Comparison of ENCODE assay signal across 24 cellular contexts in genomic region chr2:168272225-168272624, GRCh38. TPM values are rescaled to one million over a fixed set of nuclear protein-coding genes. Genes with fewer than 3 reads are reported as not detected.
DNase-seq lines count a peak whose midpoint lies in the region; TF ChIP-seq lines count a peak whose summit lies in the region.
"Had no signal": no experiment of that assay in that cellular context is flagged by ENCODE, and none has a peak within 500 bp of the region (broad histone marks: within the 10 kb centered on the region; RNA-seq: fewer than 3 reads in every experiment).

No MANE protein-coding gene starts in this region.

- H3K36me3 ChIP-seq in HEK293 (ENCODE audit: control insufficient read depth in 2 of 2, insufficient read depth in 1 of 2, low read length in 2 of 2) (no peaks in the 10 kb centered on the region), hepatocyte (replicated peaks; ENCODE audit: insufficient read depth, low read depth) (no peaks in the 10 kb centered on the region)
- H3K36me3 ChIP-seq: heart right ventricle, lower lobe of right lung, MG63, SJCRH30, stomach, transverse colon, WERI-Rb-1 had no signal

- TF ChIP-seq CTCF in Calu3 (IDR thresholded peaks at IDR 0.05; ENCODE audit: unreplicated experiment) (no peak), HEK293 (tag by site-specific recombination; IDR thresholded peaks at IDR 0.05) (no peak), hepatocyte (IDR thresholded peaks at IDR 0.05; ENCODE audit: poor library complexity) (no peak)

- H3K27me3 Mint-ChIP-seq in Calu3 (ENCODE audit: unreplicated experiment) = no peaks in the 10 kb centered on the region
- H3K27me3 Mint-ChIP-seq in activated naive CD4-positive, alpha-beta T cell treated with anti-CD3 and anti-CD28 coated beads for 36 hours (ENCODE audit: low read depth) = no peaks in the 10 kb centered on the region
- H3K27me3 Mint-ChIP-seq: dendritic cell treated with granulocyte-macrophage colony-stimulating factor and Interleukin-4, amounts not matched to agents 40 ng/mL and 50 ng/mL, for 4 days had no signal

- no peaks in the 10 kb centered on the region for H3K9me3 Mint-ChIP-seq in Calu3 (ENCODE audit: low read depth, unreplicated experiment)
- H3K9me3 Mint-ChIP-seq in activated naive CD4-positive, alpha-beta T cell treated with anti-CD3 and anti-CD28 coated beads for 36 hours = no peaks in the 10 kb centered on the region
- H3K9me3 Mint-ChIP-seq: dendritic cell treated with granulocyte-macrophage colony-stimulating factor and Interleukin-4, amounts not matched to agents 40 ng/mL and 50 ng/mL, for 4 days; immature natural killer cell; T-helper 1 cell treated with Interleukin-12 subunit alpha and Interleukin-12 subunit beta and Interleukin-4 antibody, amounts not matched to agents 30 μg/mL and 1 μg/mL, for 36 hours had no signal

- CTCF ChIA-PET in Calu3 (lab: Charles Lee) (interaction anchor here (1.0 kb wide), 2 partner anchors 25 to 65 kb away, joined by 4 to 5 read pairs; partner anchors contain the start of gene STK39), HEK293 (lab: Yijun Ruan, JAX) (interaction anchor here (0.7 kb wide), 1 partner anchor 14 kb away, joined by 4 read pairs; no protein-coding TSS in a partner anchor)
- CTCF ChIA-PET in activated naive CD4-positive, alpha-beta T cell treated with anti-CD3 and anti-CD28 coated beads for 36 hours (lab: Charles Lee) = no interaction called here

- no peaks in the 10 kb centered on the region for H3K27me3 ChIP-seq in hepatocyte
- H3K27me3 ChIP-seq: heart right ventricle, MG63, SJCRH30, stomach, transverse colon had no signal

- H3K9me2 ChIP-seq in hepatocyte (replicated peaks; ENCODE audit: insufficient read depth) = no peaks in the 10 kb centered on the region

- no peak overlapping the region for H3K4me3 Mint-ChIP-seq in Calu3 (ENCODE audit: low read depth, unreplicated experiment)
- no peak overlapping the region for H3K4me3 Mint-ChIP-seq in activated naive CD4-positive, alpha-beta T cell treated with anti-CD3 and anti-CD28 coated beads for 36 hours
- H3K4me3 Mint-ChIP-seq: dendritic cell treated with granulocyte-macrophage colony-stimulating factor and Interleukin-4, amounts not matched to agents 40 ng/mL and 50 ng/mL, for 4 days; immature natural killer cell; T-helper 1 cell treated with Interleukin-12 subunit alpha and Interleukin-12 subunit beta and Interleukin-4 antibody, amounts not matched to agents 30 μg/mL and 1 μg/mL, for 36 hours had no signal

- no peaks in the 10 kb centered on the region for H3K4me1 ChIP-seq in HEK293 (ENCODE audit: control insufficient read depth, insufficient read depth, low read length)
- H3K4me1 ChIP-seq in hepatocyte (ENCODE audit: insufficient read depth) = no peaks in the 10 kb centered on the region
- H3K4me1 ChIP-seq: heart right ventricle, lower lobe of right lung, psoas muscle, SJCRH30, stomach, transverse colon had no signal

- BruUV-seq in Calu3 (replicated peaks; lab: Mats Ljungman, UMichigan) = no TSS peak

- H4K20me1 ChIP-seq in hepatocyte (ENCODE audit: insufficient read depth, poor library complexity, severe bottlenecking) = no peaks in the 10 kb centered on the region

- H3K4me3 ChIP-seq in HEK293 (ENCODE audit: low read depth, low read length) (no peak overlapping the region), hepatocyte (no peak overlapping the region)
- H3K4me3 ChIP-seq: heart right ventricle, lower lobe of right lung, MG63, psoas muscle, SJCRH30, stomach, transverse colon had no signal

- DNase-seq in Calu3 = peak; percentile 49
- DNase-seq in NCI-H69 (lab: John Stamatoyannopoulos, UW) = peak; percentile 43
- peak; percentile 11 for DNase-seq in hepatocyte (ENCODE audit: low spot score)
- no peak for DNase-seq in activated effector memory CD4-positive, alpha-beta T cell treated with anti-CD3 and anti-CD28 coated beads, Interleukin-2, amount 50 U/mL, for 16 hours
- DNase-seq in activated naive CD4-positive, alpha-beta T cell treated with anti-CD3 and anti-CD28 coated beads for 36 hours = no peak
- no peak for DNase-seq in head of caudate nucleus
- DNase-seq: activated CD4-positive, alpha-beta T cell treated with anti-CD3 and anti-CD28 coated beads, Interleukin-2, amount 50 U/mL, for 48 hours; activated gamma-delta T cell treated with Interleukin-2 at 50 U/mL for 16 hours; heart right ventricle; immature natural killer cell; lower lobe of right lung; MG63; NCI-H187; NCI-H526 treated with DMSO at 0.1 percent for 48 hours; psoas muscle; small intestine; stimulated activated CD4-positive, alpha-beta T cell treated with anti-CD3 and anti-CD28 coated beads, Interleukin-4, amount 100 ng/mL, for 1 hour; stomach; transverse colon; WERI-Rb-1 had no signal

- H3K9me3 ChIP-seq in HEK293 (ENCODE audit: control insufficient read depth, insufficient read depth, low read depth, low read length) (no peaks in the 10 kb centered on the region), hepatocyte (ENCODE audit: low read depth) (no peaks in the 10 kb centered on the region)
- H3K9me3 ChIP-seq: lower lobe of right lung, MG63, psoas muscle, SJCRH30, stomach, transverse colon had no signal

- H3K4me2 ChIP-seq in hepatocyte = no peak overlapping the region

- POLR2A ChIA-PET in HEK293 (lab: Yijun Ruan, JAX) = no interaction called here

- H3K79me2 ChIP-seq in hepatocyte = no peaks in the 10 kb centered on the region

- H2AFZ ChIP-seq in hepatocyte = no peak overlapping the region

- H3K4me1 Mint-ChIP-seq in Calu3 (ENCODE audit: low read depth, unreplicated experiment) = peaks cover 13% of the 10 kb centered on the region
- H3K4me1 Mint-ChIP-seq in activated naive CD4-positive, alpha-beta T cell treated with anti-CD3 and anti-CD28 coated beads for 36 hours (ENCODE audit: low read depth) = no peaks in the 10 kb centered on the region
- H3K4me1 Mint-ChIP-seq: immature natural killer cell had no signal

- WGBS in hepatocyte (ENCODE audit: low lambda C conversion rate, missing lambda C conversion rate) = 84% methylated on average over 3 of the region's 3 CpGs

- intact Hi-C loops in Calu3 (cut with micrococcal nuclease; ENCODE audit: unreplicated experiment) (no loop called here), head of caudate nucleus (cut with DNase I) (no loop called here)
- intact Hi-C loops in activated naive CD4-positive, alpha-beta T cell treated with anti-CD3 and anti-CD28 coated beads for 36 hours (cut with micrococcal nuclease) = no loop called here

- peak overlapping the region; percentile 10 for H3K27ac Mint-ChIP-seq in Calu3 (ENCODE audit: unreplicated experiment)
- no peak overlapping the region for H3K27ac Mint-ChIP-seq in activated naive CD4-positive, alpha-beta T cell treated with anti-CD3 and anti-CD28 coated beads for 36 hours
- H3K27ac Mint-ChIP-seq: dendritic cell treated with granulocyte-macrophage colony-stimulating factor and Interleukin-4, amounts not matched to agents 40 ng/mL and 50 ng/mL, for 4 days; immature natural killer cell; T-helper 1 cell treated with Interleukin-12 subunit alpha and Interleukin-12 subunit beta and Interleukin-4 antibody, amounts not matched to agents 30 μg/mL and 1 μg/mL, for 36 hours had no signal

- H3K27ac ChIP-seq in HEK293 (ENCODE audit: extremely low read depth, low read depth, low read length) = no peak overlapping the region
- H3K27ac ChIP-seq in hepatocyte = no peak overlapping the region
- H3K27ac ChIP-seq: heart right ventricle, lower lobe of right lung, psoas muscle, SJCRH30, stomach, transverse colon, WERI-Rb-1 had no signal

- H3K36me3 Mint-ChIP-seq in Calu3 (ENCODE audit: insufficient read depth, unreplicated experiment) = peaks cover 5% of the 10 kb centered on the region
- H3K36me3 Mint-ChIP-seq in activated naive CD4-positive, alpha-beta T cell treated with anti-CD3 and anti-CD28 coated beads for 36 hours (ENCODE audit: low read depth) = no peaks in the 10 kb centered on the region
- H3K36me3 Mint-ChIP-seq: immature natural killer cell had no signal

TF ChIP-seq in HEK293, 187 proteins besides CTCF, POLR2A, EP300 and RAD21:
- TF ChIP-seq ZNF514 (tag by site-specific recombination; IDR thresholded peaks at IDR 0.05) (no peak), INSM2 (tag by site-specific recombination; IDR thresholded peaks at IDR 0.05) (no peak), ZBTB26 (tag by site-specific recombination; optimal IDR thresholded peaks at IDR 0.05) (no peak), SETDB1 (IDR thresholded peaks at IDR 0.05; ENCODE audit: insufficient read length, low read length) (peak; percentile 31)
TF ChIP-seq in HEK293: peak in this region for 1.

RNA-seq across cellular contexts. Expression of gene STK39, which starts 24.8 kb away (rescaled TPM):
- total RNA-seq in Calu3 (2022) (100 and 110 TPM in 2 replicates), hepatocyte (35.4 and 39.4 TPM in 2 replicates)
- 26.5 and 26.9 TPM in 2 replicates for polyA plus RNA-seq in hepatocyte
- 10 to 100 TPM; 43.1 TPM for total RNA-seq in activated naive CD4-positive, alpha-beta T cell treated with anti-CD3 and anti-CD28 coated beads for 36 hours

Comparison
In these comparisons a context has a peak if more than half of its experiments do, and no peak if none do; other contexts are left out.
1. DNase-seq: peak in Calu3 (single experiment), NCI-H69 (single experiment) and hepatocyte (single experiment); none in activated effector memory CD4-positive, alpha-beta T cell treated with anti-CD3 and anti-CD28 coated beads, Interleukin-2, amount 50 U/mL, for 16 hours (single experiment), activated naive CD4-positive, alpha-beta T cell treated with anti-CD3 and anti-CD28 coated beads for 36 hours (single experiment) and head of caudate nucleus (0 of 42).